Comparison of ENCODE assay signal across 19 cellular contexts in genomic region chr17:35900280-35900679, GRCh38. TPM values are rescaled to one million over a fixed set of nuclear protein-coding genes. Genes with fewer than 3 reads are reported as not detected.
DNase-seq lines count a peak whose midpoint lies in the region; ATAC-seq and TF ChIP-seq lines count a peak whose summit lies in the region.
"Had no signal": no experiment of that assay in that cellular context is flagged by ENCODE, and none has a peak within 500 bp of the region (broad histone marks: within the 10 kb centered on the region; RNA-seq: fewer than 3 reads in every experiment).

No MANE protein-coding gene starts in this region.

- intact Hi-C loops in Caco-2 (cut with micrococcal nuclease; ENCODE audit: unreplicated experiment) = no loop called here
- intact Hi-C loops in ascending aorta (cut with DNase I) = no loop called here
- intact Hi-C loops in A673 (cut with micrococcal nuclease; ENCODE audit: unreplicated experiment) = no loop called here

- H3K4me1 Mint-ChIP-seq in Caco-2 (ENCODE audit: low read depth, unreplicated experiment) = peaks cover 28% of the 10 kb centered on the region
- peaks cover 29 to 64% (median 63%) of the 10 kb centered on the region in 3 donors for H3K4me1 Mint-ChIP-seq in T-cell
- peaks cover 63 to 69% of the 10 kb centered on the region in 2 donors for H3K4me1 Mint-ChIP-seq in effector memory CD8-positive, alpha-beta T cell (ENCODE audit: low read depth in 2 of 2)

- CTCF ChIA-PET in Caco-2 (lab: Charles Lee) = interaction anchor here (0.9 kb wide), 1 partner anchor 52 kb away, joined by 3 read pairs; no protein-coding TSS in a partner anchor
- CTCF ChIA-PET in T-cell (lab: Charles Lee) = interaction anchor here (0.7 to 1.0 kb wide), 2 partner anchors 9 to 21 kb away, joined by 3 to 8 read pairs; no protein-coding TSS in a partner anchor
- CTCF ChIA-PET in A673 (lab: Charles Lee) = no interaction called here

- DNase-seq in Caco-2 (no peak), T-cell (peak in 3 of 34 experiments; percentile 30 to 38 (median 33)), osteoblast (ENCODE audit: insufficient read length, low spot score, missing footprints) (no peak), ascending aorta (ENCODE audit: low spot score in 2 of 2) (no peak), A673 (ENCODE audit: low spot score) (no peak), OCI-M1 (lab: John Stamatoyannopoulos, UW) (no peak)
- DNase-seq in effector memory CD8-positive, alpha-beta T cell = peak in 2 of 3 experiments; percentile 22 to 29
- DNase-seq: activated effector memory CD4-positive, alpha-beta T cell treated with Interleukin-2 at 50 U/mL for 16 hours; cortex of kidney; foreskin melanocyte; NCI-H187; NCI-H510A; thyroid gland had no signal

- H3K27ac Mint-ChIP-seq in Caco-2 (ENCODE audit: unreplicated experiment) = peak overlapping the region; percentile 26
- peak overlapping the region; percentile 85 to 95 for H3K27ac Mint-ChIP-seq in T-cell
- peak overlapping the region; percentile 95 to 97 for H3K27ac Mint-ChIP-seq in effector memory CD8-positive, alpha-beta T cell

- H3K79me2 ChIP-seq in osteoblast (ENCODE audit: insufficient read depth, low read length) = no peaks in the 10 kb centered on the region

- H3K9me3 ChIP-seq in Caco-2 (no peaks in the 10 kb centered on the region), osteoblast (ENCODE audit: low read depth, low read length) (no peaks in the 10 kb centered on the region), ascending aorta (no peaks in the 10 kb centered on the region), A673 (ENCODE audit: low read depth, low read length, poor library complexity, severe bottlenecking) (no peaks in the 10 kb centered on the region)
- H3K9me3 ChIP-seq: thyroid gland had no signal

- POLR2A ChIA-PET in Caco-2 (lab: Charles Lee) = interaction anchor here (0.6 kb wide), 1 partner anchor 39 kb away, joined by 3 read pairs; no protein-coding TSS in a partner anchor
- POLR2A ChIA-PET in T-cell (lab: Charles Lee) = interaction anchor here in 1 of 2 donors (0.6 kb wide), 1 partner anchor 58 kb away, joined by 4 read pairs; no protein-coding TSS in a partner anchor
- POLR2A ChIA-PET in A673 (lab: Charles Lee; ENCODE audit: low non-redundant PET) = no interaction called here

- H3K27me3 ChIP-seq in Caco-2 (replicated peaks; ENCODE audit: control insufficient read depth, insufficient read depth, low read length) (no peaks in the 10 kb centered on the region), osteoblast (ENCODE audit: insufficient read depth, low read length) (peaks cover 3% of the 10 kb centered on the region), ascending aorta (no peaks in the 10 kb centered on the region), A673 (replicated peaks; ENCODE audit: insufficient read depth, low read depth, low read length, poor library complexity) (no peaks in the 10 kb centered on the region)
- H3K27me3 ChIP-seq: thyroid gland had no signal

- no TSS peak for BruUV-seq in Caco-2 (replicated peaks; lab: Mats Ljungman, UMichigan)
- BruUV-seq in A673 (replicated peaks; lab: Mats Ljungman, UMichigan) = no TSS peak

- no peak overlapping the region for H2AFZ ChIP-seq in osteoblast (ENCODE audit: low read length)

- H3K36me3 ChIP-seq in Caco-2 (ENCODE audit: control insufficient read depth, insufficient read depth, low read length) (no peaks in the 10 kb centered on the region), osteoblast (ENCODE audit: insufficient read depth, low read length) (no peaks in the 10 kb centered on the region), ascending aorta (no peaks in the 10 kb centered on the region), A673 (ENCODE audit: insufficient read depth, low read length, poor library complexity, severe bottlenecking) (no peaks in the 10 kb centered on the region)
- H3K36me3 ChIP-seq: thyroid gland had no signal

- H3K4me2 ChIP-seq in osteoblast (ENCODE audit: insufficient read depth, low read length) = peak overlapping the region; percentile 54

- H3K4me3 Mint-ChIP-seq in Caco-2 (ENCODE audit: unreplicated experiment) = no peak overlapping the region
- H3K4me3 Mint-ChIP-seq in T-cell = peak overlapping the region; percentile 18 to 58 (median 58)
- peak overlapping the region; percentile 78 for H3K4me3 Mint-ChIP-seq in effector memory CD8-positive, alpha-beta T cell

- H4K20me1 ChIP-seq in osteoblast (ENCODE audit: insufficient read depth, low read length) = no peaks in the 10 kb centered on the region

- H3K27me3 Mint-ChIP-seq in Caco-2 (ENCODE audit: insufficient read depth, unreplicated experiment) = no peaks in the 10 kb centered on the region
- H3K27me3 Mint-ChIP-seq in T-cell = peaks cover 0 to 2% of the 10 kb centered on the region in 2 donors
- H3K27me3 Mint-ChIP-seq in effector memory CD8-positive, alpha-beta T cell = no peaks in the 10 kb centered on the region

- ATAC-seq in T-cell (replicated peaks in 1 of 4) = peak in 3 of 4 experiments; percentile 27 to 47 (median 36)
- peak; percentile 12 for ATAC-seq in effector memory CD8-positive, alpha-beta T cell (replicated peaks)

- H3K27ac ChIP-seq in osteoblast (ENCODE audit: low read depth, low read length) = no peak overlapping the region
- no peak overlapping the region for H3K27ac ChIP-seq in ascending aorta
- no peak overlapping the region for H3K27ac ChIP-seq in A673 (ENCODE audit: low read depth, low read length, poor library complexity, severe bottlenecking)
- H3K27ac ChIP-seq: GM23248, HL-60, thyroid gland had no signal

- H3K36me3 Mint-ChIP-seq in Caco-2 (ENCODE audit: insufficient read depth, unreplicated experiment) = no peaks in the 10 kb centered on the region
- H3K36me3 Mint-ChIP-seq in T-cell = no peaks in the 10 kb centered on the region
- H3K36me3 Mint-ChIP-seq in effector memory CD8-positive, alpha-beta T cell (ENCODE audit: insufficient read depth) = peaks cover 13% of the 10 kb centered on the region

- H3K4me1 ChIP-seq in Caco-2 (peaks cover 38% of the 10 kb centered on the region), osteoblast (ENCODE audit: insufficient read depth, low read length) (peaks cover 23% of the 10 kb centered on the region), ascending aorta (no peaks in the 10 kb centered on the region), A673 (ENCODE audit: insufficient read depth, low read length, poor library complexity, severe bottlenecking) (no peaks in the 10 kb centered on the region)
- H3K4me1 ChIP-seq: thyroid gland had no signal

- H3K9me3 Mint-ChIP-seq in Caco-2 (ENCODE audit: unreplicated experiment) = no peaks in the 10 kb centered on the region
- no peaks in the 10 kb centered on the region for H3K9me3 Mint-ChIP-seq in T-cell
- H3K9me3 Mint-ChIP-seq in effector memory CD8-positive, alpha-beta T cell = no peaks in the 10 kb centered on the region
- H3K9me3 Mint-ChIP-seq: T-helper 2 cell treated with Interferon-gamma antibody and Interleukin-4, amounts not matched to agents 5 μg/mL and 100 μg/mL, for 36 hours had no signal

- TF ChIP-seq CTCF in Caco-2 (IDR thresholded peaks at IDR 0.05; ENCODE audit: insufficient read depth in 1 of 2, low read depth in 1 of 2, low read length in 1 of 2, severe bottlenecking in 1 of 2, unreplicated experiment in 1 of 2) (no peak), osteoblast (IDR thresholded peaks at IDR 0.05; ENCODE audit: extremely low read depth, low read depth, low read length) (no peak), ascending aorta (IDR thresholded peaks at IDR 0.05) (no peak), A673 (conservative IDR thresholded peaks at IDR 0.05; ENCODE audit: low read depth, low read length) (no peak)

- H3K4me3 ChIP-seq in Caco-2 (ENCODE audit: low read depth, low read length) = no peak overlapping the region
- H3K4me3 ChIP-seq in osteoblast (ENCODE audit: insufficient read depth, low read length) = no peak overlapping the region
- H3K4me3 ChIP-seq in ascending aorta = no peak overlapping the region
- H3K4me3 ChIP-seq in A673 (ENCODE audit: low read depth, low read length, poor library complexity, severe bottlenecking) = no peak overlapping the region
- H3K4me3 ChIP-seq: GM23248, thyroid gland had no signal

RNA-seq across cellular contexts. Expression of gene CCL5, which starts 20.1 kb away (rescaled TPM):
- total RNA-seq in Caco-2 (2022) = not detected in 2 replicates
- total RNA-seq in T-cell = 100 to 1,000 TPM; 124 to 557 (median 298) TPM
- total RNA-seq in osteoblast = under 0.01 and 0.36 TPM in 2 replicates
- 43.2 TPM for total RNA-seq in ascending aorta
- not detected in 2 replicates for total RNA-seq in A673 (2021)
- total RNA-seq: endothelial cell of umbilical vein, GM23248 had no signal

RNA-seq across cellular contexts. Expression of gene RDM1, which starts 30.3 kb away (rescaled TPM):
- 9.9 and 12.9 TPM in 2 replicates for total RNA-seq in Caco-2 (2022)
- total RNA-seq in T-cell = 1 to 10 TPM in 2 of 5 donors, under 1 TPM in 3; 0.40 to 1.5 (median 0.83) TPM
- total RNA-seq in osteoblast = 0.29 and 0.36 TPM in 2 replicates
- not detected for total RNA-seq in ascending aorta
- 2.1 and 5.5 TPM in 2 replicates for total RNA-seq in A673 (2021)
- total RNA-seq: GM23248, skeletal muscle tissue had no signal

RNA-seq across cellular contexts. Expression of gene HEATR9, which starts 31.6 kb away (rescaled TPM):
- total RNA-seq in Caco-2 (2022) (not detected in 2 replicates), T-cell (1 to 10 TPM in 4 of 5 donors, under 1 TPM in 1; 0.90 to 4.1 (median 1.5) TPM), osteoblast (not detected in 2 replicates), ascending aorta (not detected), A673 (2021) (not detected in 2 replicates)
- total RNA-seq: endothelial cell of umbilical vein, GM23248, skeletal muscle tissue had no signal

RNA-seq across cellular contexts. Expression of gene LYZL6, which starts 43.2 kb away (rescaled TPM):
- total RNA-seq in Caco-2 (2022) = not detected in 2 replicates
- not detected for total RNA-seq in T-cell
- not detected in 2 replicates for total RNA-seq in osteoblast
- total RNA-seq in ascending aorta = not detected
- total RNA-seq in A673 (2021) = not detected in 2 replicates
- total RNA-seq: endothelial cell of umbilical vein, GM23248, liver, skeletal muscle tissue, thyroid gland had no signal

Comparison
In these comparisons a context has a peak if more than half of its experiments do, and no peak if none do; other contexts are left out.
1. DNase-seq: peak in effector memory CD8-positive, alpha-beta T cell (2 of 3); none in Caco-2 (0 of 2), osteoblast (single experiment), ascending aorta (0 of 2), A673 (single experiment) and OCI-M1 (single experiment).
2. H3K27ac Mint-ChIP-seq: peak in every context shown above with its lines; median percentile 96 in effector memory CD8-positive, alpha-beta T cell; 90 in T-cell; 26 in Caco-2.
3. RNA of gene CCL5, which starts 20.1 kb away (total RNA-seq): 124 to 557 TPM in T-cell and 43.2 TPM in ascending aorta (single experiment); under 0.01 to 0.36 TPM in osteoblast, not detected in Caco-2 and not detected in A673; every median in the first group is over 10 times any median in the second.